8 cellular contexts compared by ENCODE assay signal in genomic region chr18:13800505-13801259, GRCh38. TPM values are rescaled to one million over a fixed set of nuclear protein-coding genes. Genes with fewer than 3 reads are reported as not detected.
DNase-seq lines count a peak whose midpoint lies in the region; ATAC-seq, FAIRE-seq and TF ChIP-seq lines count a peak whose summit lies in the region.

No MANE protein-coding gene starts in this region.

- H3K27ac ChIP-seq in foreskin keratinocyte (no peak overlapping the region), osteoblast (ENCODE audit: low read depth, low read length) (no peak overlapping the region)

- FAIRE-seq in urothelium cell line (lab: Jason Lieb, UNC): peak; percentile 99

- H3K27ac Mint-ChIP-seq in activated T-helper 2 cell treated with anti-CD3 and anti-CD28 coated beads, Interferon-gamma antibody, Interleukin-2, Interleukin-4, amounts not matched to agents 10 μg/mL and 5 μg/mL and 100 μg/mL, durations not matched to agents 14 hours and 24 hours and 36 hours: no peak overlapping the region

- TF ChIP-seq CTCF in foreskin keratinocyte (conservative IDR thresholded peaks at IDR 0.05) (peak; percentile 90), osteoblast (IDR thresholded peaks at IDR 0.05; ENCODE audit: extremely low read depth, low read depth, low read length) (peak; percentile 31)

- no peaks in the 10 kb centered on the region for H3K36me3 ChIP-seq in osteoblast (ENCODE audit: insufficient read depth, low read length)

- DNase-seq in AG08396 (ENCODE audit: low spot score): peak; percentile 58
- DNase-seq in NCI-H460 (ENCODE audit: extremely low read depth, low read depth): peak; percentile 47
- DNase-seq in activated T-helper 2 cell treated with anti-CD3 and anti-CD28 coated beads, Interferon-gamma antibody, Interleukin-2, Interleukin-4, amounts not matched to agents 10 μg/mL and 5 μg/mL and 100 μg/mL, durations not matched to agents 14 hours and 24 hours and 36 hours (ENCODE audit: low spot score): peak; percentile 33
- peak; percentile 53 to 64 for DNase-seq in foreskin keratinocyte
- peak; percentile 87 for DNase-seq in osteoblast (ENCODE audit: insufficient read length, low spot score, missing footprints)
- DNase-seq in urothelium cell line (ENCODE audit: low spot score): peak; percentile 98
- DNase-seq in RKO (ENCODE audit: low spot score): no peak

- H3K4me1 Mint-ChIP-seq in activated T-helper 2 cell treated with anti-CD3 and anti-CD28 coated beads, Interferon-gamma antibody, Interleukin-2, Interleukin-4, amounts not matched to agents 10 μg/mL and 5 μg/mL and 100 μg/mL, durations not matched to agents 14 hours and 24 hours and 36 hours (ENCODE audit: low read depth): peaks cover 4% of the 10 kb centered on the region

- H3K4me3 ChIP-seq in osteoblast (ENCODE audit: insufficient read depth, low read length): peak overlapping the region; percentile 58

- no peaks in the 10 kb centered on the region for H3K36me3 Mint-ChIP-seq in activated T-helper 2 cell treated with anti-CD3 and anti-CD28 coated beads, Interferon-gamma antibody, Interleukin-2, Interleukin-4, amounts not matched to agents 10 μg/mL and 5 μg/mL and 100 μg/mL, durations not matched to agents 14 hours and 24 hours and 36 hours (ENCODE audit: low read depth)

- no peaks in the 10 kb centered on the region for H3K79me2 ChIP-seq in osteoblast (ENCODE audit: insufficient read depth, low read length)

- no peaks in the 10 kb centered on the region for H3K9me3 Mint-ChIP-seq in activated T-helper 2 cell treated with anti-CD3 and anti-CD28 coated beads, Interferon-gamma antibody, Interleukin-2, Interleukin-4, amounts not matched to agents 10 μg/mL and 5 μg/mL and 100 μg/mL, durations not matched to agents 14 hours and 24 hours and 36 hours

- peaks cover 4% of the 10 kb centered on the region for H4K20me1 ChIP-seq in osteoblast (ENCODE audit: insufficient read depth, low read length)

- peak; percentile 70 for ATAC-seq in GM19463 (IDR thresholded peaks at IDR 0.05; ENCODE audit: unreplicated experiment)
- ATAC-seq in foreskin keratinocyte: peak; percentile 97

- peak overlapping the region; percentile 81 for H3K4me2 ChIP-seq in osteoblast (ENCODE audit: insufficient read depth, low read length)

- H3K27me3 Mint-ChIP-seq in activated T-helper 2 cell treated with anti-CD3 and anti-CD28 coated beads, Interferon-gamma antibody, Interleukin-2, Interleukin-4, amounts not matched to agents 10 μg/mL and 5 μg/mL and 100 μg/mL, durations not matched to agents 14 hours and 24 hours and 36 hours (ENCODE audit: low read depth): peaks cover 44% of the 10 kb centered on the region

- H3K27me3 ChIP-seq in foreskin keratinocyte: no peaks in the 10 kb centered on the region
- peaks cover 4% of the 10 kb centered on the region for H3K27me3 ChIP-seq in osteoblast (ENCODE audit: insufficient read depth, low read length)

- no peak overlapping the region for H3K4me3 Mint-ChIP-seq in activated T-helper 2 cell treated with anti-CD3 and anti-CD28 coated beads, Interferon-gamma antibody, Interleukin-2, Interleukin-4, amounts not matched to agents 10 μg/mL and 5 μg/mL and 100 μg/mL, durations not matched to agents 14 hours and 24 hours and 36 hours (ENCODE audit: low read depth)

- H3K4me1 ChIP-seq in foreskin keratinocyte (peaks cover 8% of the 10 kb centered on the region), osteoblast (ENCODE audit: insufficient read depth, low read length) (peaks cover 3% of the 10 kb centered on the region)

- peak overlapping the region; percentile 83 for H2AFZ ChIP-seq in osteoblast (ENCODE audit: low read length)

- no peaks in the 10 kb centered on the region for H3K9me3 ChIP-seq in osteoblast (ENCODE audit: low read depth, low read length)

- intact Hi-C loops in activated T-helper 2 cell treated with anti-CD3 and anti-CD28 coated beads, Interferon-gamma antibody, Interleukin-2, Interleukin-4, amounts not matched to agents 10 μg/mL and 5 μg/mL and 100 μg/mL, durations not matched to agents 14 hours and 24 hours and 36 hours (cut with micrococcal nuclease): no loop called here

RNA-seq across cellular contexts. Expression of gene MC5R, which starts 23.3 kb away (rescaled TPM):
- total RNA-seq in NCI-H460 (2014; rRNA removed; shearing (Covaris generic)): not detected in 2 replicates
- polyA plus RNA-seq in NCI-H460 (2014; cell fraction: nucleus; rRNA removed): not detected in 2 replicates
- not detected in 2 replicates for total RNA-seq in activated T-helper 2 cell treated with anti-CD3 and anti-CD28 coated beads, Interferon-gamma antibody, Interleukin-2, Interleukin-4, amounts not matched to agents 10 μg/mL and 5 μg/mL and 100 μg/mL, durations not matched to agents 14 hours and 24 hours and 36 hours
- not detected in 2 replicates for total RNA-seq in foreskin keratinocyte
- not detected in 2 replicates for polyA plus RNA-seq in foreskin keratinocyte
- 0.36 and 0.59 TPM in 2 replicates for total RNA-seq in osteoblast
